ENCODE assay signal across 18 cellular contexts in genomic region chr7:18619311-18619710, GRCh38.
DNase-seq lines count a peak whose midpoint lies in the region; ATAC-seq and TF ChIP-seq lines count a peak whose summit lies in the region.
"Had no signal": no experiment of that assay in that cellular context is flagged by ENCODE, and none has a peak within 500 bp of the region (broad histone marks: within the 10 kb centered on the region; RNA-seq: fewer than 3 reads in every experiment).

No MANE protein-coding gene starts in this region.

- H3K27me3 Mint-ChIP-seq in chondrocyte (ENCODE audit: low read depth) = no peaks in the 10 kb centered on the region
- H3K27me3 Mint-ChIP-seq: CD4-positive, alpha-beta T cell; IgD-negative memory B cell had no signal

- WGBS in mammary epithelial cell (ENCODE audit: low coverage, missing lambda C conversion rate) = 82% methylated on average over 1 of the region's 1 CpG

- DNase-seq in mammary epithelial cell = no peak
- no peak for DNase-seq in breast epithelium (ENCODE audit: low spot score in 2 of 2)
- DNase-seq in chondrocyte (ENCODE audit: low spot score) = no peak
- peak; percentile 37 for DNase-seq in osteoblast (ENCODE audit: insufficient read length, low spot score, missing footprints)
- DNase-seq in hippocampal formation (lab: John Stamatoyannopoulos, UW) = no peak
- DNase-seq in RKO (ENCODE audit: low spot score) = no peak
- DNase-seq: AML-193; CD4-positive, alpha-beta T cell; DMS153; DMS79; GF-D8 had no signal

- H3K4me3 ChIP-seq in mammary epithelial cell (replicated peaks in 1 of 3; ENCODE audit: insufficient read depth in 1 of 3, low read depth in 2 of 3, low read length in 3 of 3) (no peak overlapping the region), breast epithelium (no peak overlapping the region), osteoblast (ENCODE audit: insufficient read depth, low read length) (no peak overlapping the region)
- H3K4me3 ChIP-seq: A549, HAP-1 had no signal

- dilution Hi-C loops in mammary epithelial cell (cut with HindIII; ENCODE audit: low sequenced_read_pairs) = no loop called here

- H3K27ac Mint-ChIP-seq in chondrocyte (ENCODE audit: unreplicated experiment) = peak overlapping the region; percentile 29
- H3K27ac Mint-ChIP-seq: CD4-positive, alpha-beta T cell; IgD-negative memory B cell had no signal

- no peaks in the 10 kb centered on the region for H4K20me1 ChIP-seq in mammary epithelial cell (ENCODE audit: insufficient read depth, low read length)
- H4K20me1 ChIP-seq in osteoblast (ENCODE audit: insufficient read depth, low read length) = no peaks in the 10 kb centered on the region

- no TSS peak for BruUV-seq in mammary epithelial cell (replicated peaks; lab: Mats Ljungman, UMichigan)

- no peak for TF ChIP-seq POLR2A in breast epithelium (IDR thresholded peaks at IDR 0.05)

- H3K4me1 Mint-ChIP-seq in chondrocyte (ENCODE audit: low read depth) = peaks cover 26% of the 10 kb centered on the region

- no peak for ATAC-seq in GM19351 (IDR thresholded peaks at IDR 0.05; ENCODE audit: unreplicated experiment)
- ATAC-seq: A549, HepG2 had no signal

- no peak overlapping the region for H3K27ac ChIP-seq in mammary epithelial cell (ENCODE audit: insufficient read depth, low read depth, low read length)
- H3K27ac ChIP-seq in breast epithelium = no peak overlapping the region
- H3K27ac ChIP-seq in osteoblast (ENCODE audit: low read depth, low read length) = no peak overlapping the region
- H3K27ac ChIP-seq: 22Rv1, A549, C4-2B had no signal

- no peak overlapping the region for H3K4me2 ChIP-seq in mammary epithelial cell (ENCODE audit: insufficient read depth, low read depth, low read length)
- no peak overlapping the region for H3K4me2 ChIP-seq in osteoblast (ENCODE audit: insufficient read depth, low read length)
- H3K4me2 ChIP-seq: A549 had no signal

- peaks cover 2% of the 10 kb centered on the region for H3K9me3 Mint-ChIP-seq in chondrocyte (ENCODE audit: low read depth)
- H3K9me3 Mint-ChIP-seq: CD4-positive, alpha-beta T cell; IgD-negative memory B cell had no signal

- H3K4me1 ChIP-seq in mammary epithelial cell (ENCODE audit: insufficient read depth, low read length) (no peaks in the 10 kb centered on the region), breast epithelium (no peaks in the 10 kb centered on the region), osteoblast (ENCODE audit: insufficient read depth, low read length) (no peaks in the 10 kb centered on the region)
- H3K4me1 ChIP-seq: A549 had no signal

- in situ Hi-C loops in mammary epithelial cell (cut with MboI; ENCODE audit: low sequenced_read_pairs in 2 of 2) = no loop called here

- H3K36me3 ChIP-seq in mammary epithelial cell (ENCODE audit: insufficient read depth, low read length) (no peaks in the 10 kb centered on the region), breast epithelium (peaks cover 7% of the 10 kb centered on the region), osteoblast (ENCODE audit: insufficient read depth, low read length) (no peaks in the 10 kb centered on the region)

- no peaks in the 10 kb centered on the region for H3K79me2 ChIP-seq in mammary epithelial cell (ENCODE audit: insufficient read depth, low read length)
- H3K79me2 ChIP-seq in osteoblast (ENCODE audit: insufficient read depth, low read length) = no peaks in the 10 kb centered on the region

- intact Hi-C loops in mammary epithelial cell (cut with micrococcal nuclease) (no loop called here), breast epithelium (cut with DNase I; ENCODE audit: low total_unique reads) (no loop called here)

- no peak for TF ChIP-seq CTCF in mammary epithelial cell (conservative IDR thresholded peaks at IDR 0.05 in 1 of 2, IDR thresholded peaks at IDR 0.05 in 1 of 2; ENCODE audit: extremely low read depth in 1 of 2, insufficient read depth in 1 of 2, low read depth in 1 of 2, low read length in 2 of 2)
- TF ChIP-seq CTCF in breast epithelium (IDR thresholded peaks at IDR 0.05) = no peak
- no peak for TF ChIP-seq CTCF in chondrocyte (IDR thresholded peaks at IDR 0.05)
- no peak for TF ChIP-seq CTCF in osteoblast (IDR thresholded peaks at IDR 0.05; ENCODE audit: extremely low read depth, low read depth, low read length)

- no peak overlapping the region for H3K9ac ChIP-seq in mammary epithelial cell (ENCODE audit: insufficient read depth, low read length)

- peak overlapping the region; percentile 9 for H2AFZ ChIP-seq in mammary epithelial cell (ENCODE audit: low read depth, low read length)
- peak overlapping the region; percentile 38 for H2AFZ ChIP-seq in osteoblast (ENCODE audit: low read length)

- H3K27me3 ChIP-seq in mammary epithelial cell (ENCODE audit: insufficient read depth, low read length) (no peaks in the 10 kb centered on the region), breast epithelium (no peaks in the 10 kb centered on the region), osteoblast (ENCODE audit: insufficient read depth, low read length) (no peaks in the 10 kb centered on the region)

- H3K4me3 Mint-ChIP-seq in chondrocyte (ENCODE audit: unreplicated experiment) = no peak overlapping the region
- H3K4me3 Mint-ChIP-seq: CD4-positive, alpha-beta T cell; IgD-negative memory B cell had no signal

- peaks cover 1% of the 10 kb centered on the region for H3K36me3 Mint-ChIP-seq in chondrocyte (ENCODE audit: low read depth)

- H3K9me3 ChIP-seq in mammary epithelial cell (replicated peaks; ENCODE audit: insufficient read depth, low read length) (no peaks in the 10 kb centered on the region), breast epithelium (no peaks in the 10 kb centered on the region), osteoblast (ENCODE audit: low read depth, low read length) (no peaks in the 10 kb centered on the region)
- H3K9me3 ChIP-seq: A549, HAP-1 had no signal

- CTCF ChIA-PET in mammary epithelial cell (lab: Charles Lee; ENCODE audit: low non-redundant PET) = no interaction called here
